ENCODE assay signal across 12 cellular contexts in the genomic region with DNA sequence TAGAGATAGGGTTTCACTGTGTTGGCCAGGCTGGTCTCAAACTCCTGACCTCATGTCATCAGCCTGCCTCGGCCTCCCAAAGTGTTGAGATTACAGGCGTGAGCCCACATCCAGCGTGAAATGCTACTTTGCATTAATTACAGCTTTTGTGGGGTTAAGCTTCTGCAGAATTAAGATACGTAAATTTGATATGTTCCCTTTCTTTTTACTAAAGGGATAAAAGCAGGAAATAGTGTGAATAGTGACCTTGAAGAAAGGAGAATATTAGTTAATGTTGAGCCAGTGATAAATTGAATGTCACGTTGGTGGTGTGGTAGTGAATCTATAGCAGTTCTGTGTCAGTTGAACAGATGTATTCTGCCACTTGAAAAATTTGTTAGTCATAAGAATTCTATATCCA. TPM values are rescaled to one million over a fixed set of nuclear protein-coding genes. Genes with fewer than 3 reads are reported as not detected.
DNase-seq lines count a peak whose midpoint lies in the region; ATAC-seq, FAIRE-seq and TF ChIP-seq lines count a peak whose summit lies in the region.
"Had no signal": no experiment of that assay in that cellular context is flagged by ENCODE, and none has a peak within 500 bp of the region (broad histone marks: within the 10 kb centered on the region; RNA-seq: fewer than 3 reads in every experiment).

No MANE protein-coding gene starts in this region.

- peaks cover 0 to 100% of the 10 kb centered on the region in 2 donors for H3K36me3 ChIP-seq in left lung

- no peak for DNase-seq in activated naive CD8-positive, alpha-beta T cell treated with anti-CD3 and anti-CD28 coated beads for 36 hours
- DNase-seq in H54 (ENCODE audit: insufficient read length, low spot score): no peak
- DNase-seq in memory B cell (ENCODE audit: low spot score in 2 of 2): no peak
- no peak for DNase-seq in NCI-H1436 treated with DMSO at 0.1 percent for 48 hours (lab: John Stamatoyannopoulos, UW)
- DNase-seq in left lung: no peak
- DNase-seq in Ammon's horn (ENCODE audit: low spot score): no peak
- DNase-seq: DMS 273 treated with DMSO at 0.1 percent for 48 hours, IMR-90 had no signal

- peaks cover 66% of the 10 kb centered on the region for H3K4me1 Mint-ChIP-seq in activated naive CD8-positive, alpha-beta T cell (ENCODE audit: low read depth)
- peaks cover 33% of the 10 kb centered on the region for H3K4me1 Mint-ChIP-seq in activated naive CD8-positive, alpha-beta T cell treated with anti-CD3 and anti-CD28 coated beads for 36 hours
- peaks cover 16% of the 10 kb centered on the region for H3K4me1 Mint-ChIP-seq in memory B cell
- H3K4me1 Mint-ChIP-seq: CD14-positive monocyte had no signal

- no peaks in the 10 kb centered on the region for H3K4me1 ChIP-seq in left lung
- H3K4me1 ChIP-seq: A549 had no signal

- TF ChIP-seq CTCF in left lung (IDR thresholded peaks at IDR 0.05): no peak

- peak overlapping the region; percentile 80 for H3K27ac Mint-ChIP-seq in activated naive CD8-positive, alpha-beta T cell
- no peak overlapping the region for H3K27ac Mint-ChIP-seq in activated naive CD8-positive, alpha-beta T cell treated with anti-CD3 and anti-CD28 coated beads for 36 hours
- peak overlapping the region; percentile 41 for H3K27ac Mint-ChIP-seq in memory B cell

- FAIRE-seq in H54 (lab: Jason Lieb, UNC): peak; percentile 36
- FAIRE-seq: A549 had no signal

- no peak for TF ChIP-seq POLR2A in H54 (IDR thresholded peaks at IDR 0.05; ENCODE audit: low read depth, low read length)

- no peak overlapping the region for H3K27ac ChIP-seq in left lung
- H3K27ac ChIP-seq: A549 had no signal

- no peaks in the 10 kb centered on the region for H3K9me3 ChIP-seq in left lung
- H3K9me3 ChIP-seq: A549 had no signal

- no peaks in the 10 kb centered on the region for H3K9me3 Mint-ChIP-seq in activated naive CD8-positive, alpha-beta T cell (ENCODE audit: low read depth)
- no peaks in the 10 kb centered on the region for H3K9me3 Mint-ChIP-seq in activated naive CD8-positive, alpha-beta T cell treated with anti-CD3 and anti-CD28 coated beads for 36 hours
- no peaks in the 10 kb centered on the region for H3K9me3 Mint-ChIP-seq in memory B cell
- H3K9me3 Mint-ChIP-seq: CD14-positive monocyte had no signal

- no peaks in the 10 kb centered on the region for H3K27me3 Mint-ChIP-seq in activated naive CD8-positive, alpha-beta T cell
- H3K27me3 Mint-ChIP-seq in activated naive CD8-positive, alpha-beta T cell treated with anti-CD3 and anti-CD28 coated beads for 36 hours: no peaks in the 10 kb centered on the region
- H3K27me3 Mint-ChIP-seq in memory B cell: no peaks in the 10 kb centered on the region

- H3K4me3 Mint-ChIP-seq in activated naive CD8-positive, alpha-beta T cell: no peak overlapping the region
- H3K4me3 Mint-ChIP-seq in activated naive CD8-positive, alpha-beta T cell treated with anti-CD3 and anti-CD28 coated beads for 36 hours: no peak overlapping the region
- H3K4me3 Mint-ChIP-seq in memory B cell: no peak overlapping the region
- H3K4me3 Mint-ChIP-seq: CD14-positive monocyte had no signal

- H3K4me3 ChIP-seq in left lung: no peak overlapping the region
- H3K4me3 ChIP-seq: A549 had no signal

- H3K36me3 Mint-ChIP-seq in activated naive CD8-positive, alpha-beta T cell: peaks cover 26% of the 10 kb centered on the region
- peaks cover 70% of the 10 kb centered on the region for H3K36me3 Mint-ChIP-seq in activated naive CD8-positive, alpha-beta T cell treated with anti-CD3 and anti-CD28 coated beads for 36 hours
- H3K36me3 Mint-ChIP-seq in memory B cell: peaks cover 49% of the 10 kb centered on the region

- intact Hi-C loops in left lung (cut with DNase I): no loop called here

- H3K27me3 ChIP-seq in left lung: no peaks in the 10 kb centered on the region

- ATAC-seq in memory B cell (ENCODE audit: low read depth) (no peak), left lung (no peak)
- ATAC-seq: A549, HCT116 had no signal

RNA-seq across cellular contexts. Expression of a gene that starts 16.9 kb away (rescaled TPM):
- 10 to 100 TPM; 85.1 to 97.2 TPM for total RNA-seq in activated naive CD8-positive, alpha-beta T cell treated with anti-CD3 and anti-CD28 coated beads for 36 hours
- total RNA-seq in left lung: 10 to 100 TPM; 42.3 to 73.0 TPM
